Comparison of ENCODE assay signal across 10 cellular contexts in genomic region chr13:42392706-42393572, GRCh38.
DNase-seq lines count a peak whose midpoint lies in the region; ATAC-seq, FAIRE-seq and TF ChIP-seq lines count a peak whose summit lies in the region.
"Had no signal": no experiment of that assay in that cellular context is flagged by ENCODE, and none has a peak within 500 bp of the region (broad histone marks: within the 10 kb centered on the region; RNA-seq: fewer than 3 reads in every experiment).

No MANE protein-coding gene starts in this region.

- intact Hi-C loops in activated naive CD4-positive, alpha-beta T cell treated with anti-CD3 and anti-CD28 coated beads for 36 hours (cut with micrococcal nuclease), result loop anchor here (1.0 to 10.0 kb wide), 10 partner anchors 16 to 928 kb away; partner anchors contain the start of genes DGKH and EPSTI1
- intact Hi-C loops in GM12878 (cut with micrococcal nuclease; ENCODE audit: unreplicated experiment), result no loop called here
- intact Hi-C loops in breast epithelium (cut with DNase I; ENCODE audit: low total_unique reads), result no loop called here

- no peaks in the 10 kb centered on the region for H3K79me1 ChIP-seq in H9 (ENCODE audit: insufficient read depth, low read depth, low read length, poor library complexity, severe bottlenecking)

- BruUV-seq in GM12878 (replicated peaks; lab: Mats Ljungman, UMichigan), result no TSS peak

- H3K27ac Mint-ChIP-seq in activated naive CD4-positive, alpha-beta T cell treated with anti-CD3 and anti-CD28 coated beads for 36 hours, result peak overlapping the region; percentile 100
- no peak overlapping the region for H3K27ac Mint-ChIP-seq in H9

- no peak overlapping the region for H4K91ac ChIP-seq in H9 (ENCODE audit: insufficient read length, low read depth, low read length)

- no peak for TF ChIP-seq EP300 in GM12878 (IDR thresholded peaks at IDR 0.05; ENCODE audit: borderline replicate concordance in 1 of 2, control insufficient read depth in 1 of 2, low read depth in 2 of 2, low read length in 2 of 2)

- H2BK12ac ChIP-seq in H9 (ENCODE audit: insufficient read length, low read depth, low read length), result no peak overlapping the region

- in situ Hi-C loops in GM12878 (cut with MboI), result no loop called here

- CTCF ChIA-PET in activated naive CD4-positive, alpha-beta T cell treated with anti-CD3 and anti-CD28 coated beads for 36 hours (lab: Charles Lee), result interaction anchor here (1.1 to 2.1 kb wide), 8 partner anchors 9 to 59 kb away, joined by 3 to 9 read pairs (median 4); no protein-coding TSS in a partner anchor
- CTCF ChIA-PET in GM12878 (lab: Yijun Ruan, JAX), result interaction anchor here (1.4 to 3.2 kb wide), 4 partner anchors 11 to 85 kb away, joined by 6 to 21 read pairs (median 12); no protein-coding TSS in a partner anchor

- no peak overlapping the region for H2BK20ac ChIP-seq in H9 (ENCODE audit: low read depth, low read length, poor library complexity, severe bottlenecking)

- H3K18ac ChIP-seq in H9 (ENCODE audit: insufficient read length, low read depth, low read length), result no peak overlapping the region

- H3K23ac ChIP-seq in H9 (ENCODE audit: insufficient read length, low read depth, low read length), result no peak overlapping the region

- H3K36me3 Mint-ChIP-seq in activated naive CD4-positive, alpha-beta T cell treated with anti-CD3 and anti-CD28 coated beads for 36 hours (ENCODE audit: low read depth), result peaks cover 3% of the 10 kb centered on the region
- peaks cover 0 to 1% (median 0%) of the 10 kb centered on the region in 3 experiments; a peak in 2 of 7 replicates for H3K36me3 Mint-ChIP-seq in H9 (ENCODE audit: insufficient read depth in 1 of 3, low read depth in 3 of 3)

- no peaks in the 10 kb centered on the region for H3K79me2 ChIP-seq in GM12878 (ENCODE audit: control insufficient read depth, insufficient read depth, low read length)
- H3K79me2 ChIP-seq in H9 (ENCODE audit: insufficient read depth, low read length), result no peaks in the 10 kb centered on the region

- TF ChIP-seq RAD21 in GM12878 (IDR thresholded peaks at IDR 0.05; ENCODE audit: insufficient read depth, low read depth, low read length), result peak; percentile 18; the same call in 1 of the 2 replicates

- no peak overlapping the region for H3K14ac ChIP-seq in H9 (ENCODE audit: insufficient read depth, low read length)

- H3K27ac ChIP-seq in GM12878 (ENCODE audit: control insufficient read depth, insufficient read depth), result peak overlapping the region; percentile 85
- no peak overlapping the region for H3K27ac ChIP-seq in H9 (ENCODE audit: insufficient read length, low read depth, low read length)
- no peak overlapping the region for H3K27ac ChIP-seq in breast epithelium

- RAD21 ChIA-PET in GM12878 (lab: Charles Lee; ENCODE audit: unreplicated experiment), result interaction anchor here (0.6 to 2.8 kb wide), 7 partner anchors 9 to 85 kb away, joined by 3 to 26 read pairs (median 8); no protein-coding TSS in a partner anchor

- H3K4ac ChIP-seq in H9 (ENCODE audit: low read depth, low read length), result no peak overlapping the region

- H2BK120ac ChIP-seq in H9 (ENCODE audit: low read depth, low read length, poor library complexity, severe bottlenecking), result no peak overlapping the region

- TF ChIP-seq CTCF in GM12878 (IDR thresholded peaks at IDR 0.05 in 2 of 3, conservative IDR thresholded peaks at IDR 0.05 in 1 of 3; ENCODE audit: control insufficient read depth in 2 of 3, extremely low read depth in 1 of 3, insufficient read depth in 1 of 3, low read depth in 3 of 3, low read length in 3 of 3) (no peak), H9 (conservative IDR thresholded peaks at IDR 0.05) (no peak), breast epithelium (IDR thresholded peaks at IDR 0.05) (no peak)

- DNase-seq in activated naive CD4-positive, alpha-beta T cell treated with anti-CD3 and anti-CD28 coated beads for 36 hours, result peak; percentile 58
- no peak for DNase-seq in activated naive CD4-positive, alpha-beta T cell treated with Interleukin-2 at 50 U/mL for 16 hours
- DNase-seq in M059J (ENCODE audit: low read depth) (peak; percentile 37), GM12878 (ENCODE audit: low read depth, low spot score) (no peak), inferior parietal cortex (ENCODE audit: extremely low spot score) (no peak), H9 (no peak), breast epithelium (ENCODE audit: low spot score in 2 of 2) (no peak)
- DNase-seq in stimulated activated naive CD8-positive, alpha-beta T cell treated with anti-CD3 and anti-CD28 coated beads, Interleukin-15, Interleukin-2, amounts not matched to agents 100 U/mL and 50 U/mL, for 24 hours, result no peak
- DNase-seq: kidney, MG63 had no signal

- H3K23me2 ChIP-seq in H9 (ENCODE audit: insufficient read length, low read depth, low read length, poor library complexity, severe bottlenecking), result no peaks in the 10 kb centered on the region

- H3K4me1 ChIP-seq in GM12878 (ENCODE audit: control insufficient read depth, insufficient read depth, low read length) (peaks cover 56% of the 10 kb centered on the region), H9 (ENCODE audit: insufficient read depth, low read length) (no peaks in the 10 kb centered on the region), breast epithelium (no peaks in the 10 kb centered on the region)

- H3K36me3 ChIP-seq in GM12878 (ENCODE audit: control insufficient read depth in 2 of 2, insufficient read depth in 2 of 2, low read length in 1 of 2) (no peaks in the 10 kb centered on the region), breast epithelium (no peaks in the 10 kb centered on the region)
- H3K36me3 ChIP-seq: MG63 had no signal

- POLR2A ChIA-PET in GM12878 (lab: Charles Lee), result interaction anchor here (1.1 to 3.0 kb wide), 4 partner anchors 10 to 15 kb away, joined by 4 to 35 read pairs (median 13); no protein-coding TSS in a partner anchor

- SMC1A ChIA-PET in GM12878 (lab: Charles Lee; ENCODE audit: uncharacterized antibody, unreplicated experiment), result interaction anchor here (0.7 to 8.7 kb wide), 10 partner anchors 10 to 133 kb away, joined by 3 to 114 read pairs (median 4); no protein-coding TSS in a partner anchor

- no peak overlapping the region for H2AK5ac ChIP-seq in H9 (ENCODE audit: insufficient read length, low read length)

- H3K9me3 ChIP-seq in GM12878 (replicated peaks; ENCODE audit: control insufficient read depth, insufficient read depth, low read length), result no peaks in the 10 kb centered on the region; the same call in 2 of the 3 replicates
- no peaks in the 10 kb centered on the region for H3K9me3 ChIP-seq in H9 (ENCODE audit: control insufficient read depth, low read depth, low read length)
- no peaks in the 10 kb centered on the region for H3K9me3 ChIP-seq in breast epithelium
- H3K9me3 ChIP-seq: MG63 had no signal

- H3K4me3 Mint-ChIP-seq in activated naive CD4-positive, alpha-beta T cell treated with anti-CD3 and anti-CD28 coated beads for 36 hours, result peak overlapping the region; percentile 84
- H3K4me3 Mint-ChIP-seq in H9, result no peak overlapping the region

- no peak overlapping the region for H3K56ac ChIP-seq in H9 (ENCODE audit: insufficient read length, low read depth, low read length)

- H3K4me3 ChIP-seq in GM12878 (no peak overlapping the region), breast epithelium (no peak overlapping the region)
- H3K4me3 ChIP-seq: MG63 had no signal

- 73% methylated on average over 6 of the region's 6 CpGs for WGBS in GM12878 (ENCODE audit: insufficient coverage, insufficient replicate concordance, low lambda C conversion rate, missing lambda C conversion rate)
- no CpG with 5 or more reads among the region's 6 CpGs for WGBS in H9 (ENCODE audit: extremely low coverage, insufficient read length, low lambda C conversion rate)

- peak; percentile 33; the same call in 2 of the 3 replicates for ATAC-seq in GM12878
- ATAC-seq in stimulated activated naive CD8-positive, alpha-beta T cell treated with anti-CD3 and anti-CD28 coated beads, Interleukin-15, Interleukin-2, amounts not matched to agents 100 U/mL and 50 U/mL, for 24 hours, result peak; percentile 60

- H2BK15ac ChIP-seq in H9 (ENCODE audit: low read depth, low read length), result no peak overlapping the region

- no peak for FAIRE-seq in GM12878 (lab: Jason Lieb, UNC)
- FAIRE-seq: kidney had no signal

- peaks cover 74% of the 10 kb centered on the region for H3K4me1 Mint-ChIP-seq in activated naive CD4-positive, alpha-beta T cell treated with anti-CD3 and anti-CD28 coated beads for 36 hours (ENCODE audit: low read depth)
- peaks cover 6% of the 10 kb centered on the region in 2 experiments; a peak in 3 of 4 replicates for H3K4me1 Mint-ChIP-seq in H9

- TF ChIP-seq POLR2A in GM12878 (IDR thresholded peaks at IDR 0.05; ENCODE audit: low read depth, low read length), result no peak
- no peak for TF ChIP-seq POLR2A in breast epithelium (IDR thresholded peaks at IDR 0.05)

- no peak overlapping the region for H4K8ac ChIP-seq in H9 (replicated peaks; ENCODE audit: insufficient read length, low read depth, low read length)

- H3K4me2 ChIP-seq in GM12878 (ENCODE audit: control insufficient read depth, insufficient read depth) (no peak overlapping the region), H9 (ENCODE audit: insufficient read depth, insufficient read length, low read length) (no peak overlapping the region)

- no peak overlapping the region for H3T11ph ChIP-seq in H9 (ENCODE audit: low read length)

- H2BK5ac ChIP-seq in H9 (ENCODE audit: insufficient read length, low read length), result no peak overlapping the region

- H4K20me1 ChIP-seq in GM12878 (ENCODE audit: control insufficient read depth, insufficient read depth), result no peaks in the 10 kb centered on the region
- no peaks in the 10 kb centered on the region for H4K20me1 ChIP-seq in H9 (ENCODE audit: control insufficient read depth, insufficient read depth, insufficient read length)

- H3K9ac ChIP-seq in GM12878 (ENCODE audit: control insufficient read depth, insufficient read depth, low read length) (no peak overlapping the region), H9 (ENCODE audit: extremely low read depth, insufficient read length, low read length) (no peak overlapping the region)

- no peaks in the 10 kb centered on the region for H3K27me3 Mint-ChIP-seq in activated naive CD4-positive, alpha-beta T cell treated with anti-CD3 and anti-CD28 coated beads for 36 hours (ENCODE audit: low read depth)
- no peaks in the 10 kb centered on the region for H3K27me3 Mint-ChIP-seq in H9 (ENCODE audit: low read depth)

- no peaks in the 10 kb centered on the region for H3K9me3 Mint-ChIP-seq in activated naive CD4-positive, alpha-beta T cell treated with anti-CD3 and anti-CD28 coated beads for 36 hours
- no peaks in the 10 kb centered on the region; a peak in 2 of 5 replicates for H3K9me3 Mint-ChIP-seq in H9

- H2AFZ ChIP-seq in GM12878 (ENCODE audit: control insufficient read depth, low read depth, low read length) (peak overlapping the region; percentile 16; the same call in 1 of the 2 replicates), H9 (ENCODE audit: low read length) (no peak overlapping the region)

- no peak overlapping the region for H4K5ac ChIP-seq in H9 (ENCODE audit: insufficient read length, low read depth, low read length)

- no peaks in the 10 kb centered on the region for H3K27me3 ChIP-seq in GM12878 (replicated peaks in 1 of 2; ENCODE audit: control insufficient read depth in 2 of 2, insufficient read depth in 2 of 2, low read length in 1 of 2)
- H3K27me3 ChIP-seq in H9 (ENCODE audit: insufficient read depth, low read length), result no peaks in the 10 kb centered on the region
- H3K27me3 ChIP-seq in breast epithelium, result no peaks in the 10 kb centered on the region
- H3K27me3 ChIP-seq: MG63 had no signal

TF ChIP-seq in GM12878, 131 proteins besides CTCF, POLR2A, EP300 and RAD21 (continues in another document):
- no peak for TF ChIP-seq HDGF (IDR thresholded peaks at IDR 0.05)

Comparison
In these comparisons a context has a peak if more than half of its experiments do, and no peak if none do; other contexts are left out.
1. DNase-seq: peak in activated naive CD4-positive, alpha-beta T cell treated with anti-CD3 and anti-CD28 coated beads for 36 hours (single experiment) and M059J (single experiment); none in activated naive CD4-positive, alpha-beta T cell treated with Interleukin-2 at 50 U/mL for 16 hours (single experiment), GM12878 (single experiment), stimulated activated naive CD8-positive, alpha-beta T cell treated with anti-CD3 and anti-CD28 coated beads, Interleukin-15, Interleukin-2, amounts not matched to agents 100 U/mL and 50 U/mL, for 24 hours (single experiment), inferior parietal cortex (single experiment), H9 (single experiment) and breast epithelium (0 of 2).